In the genomic region with DNA sequence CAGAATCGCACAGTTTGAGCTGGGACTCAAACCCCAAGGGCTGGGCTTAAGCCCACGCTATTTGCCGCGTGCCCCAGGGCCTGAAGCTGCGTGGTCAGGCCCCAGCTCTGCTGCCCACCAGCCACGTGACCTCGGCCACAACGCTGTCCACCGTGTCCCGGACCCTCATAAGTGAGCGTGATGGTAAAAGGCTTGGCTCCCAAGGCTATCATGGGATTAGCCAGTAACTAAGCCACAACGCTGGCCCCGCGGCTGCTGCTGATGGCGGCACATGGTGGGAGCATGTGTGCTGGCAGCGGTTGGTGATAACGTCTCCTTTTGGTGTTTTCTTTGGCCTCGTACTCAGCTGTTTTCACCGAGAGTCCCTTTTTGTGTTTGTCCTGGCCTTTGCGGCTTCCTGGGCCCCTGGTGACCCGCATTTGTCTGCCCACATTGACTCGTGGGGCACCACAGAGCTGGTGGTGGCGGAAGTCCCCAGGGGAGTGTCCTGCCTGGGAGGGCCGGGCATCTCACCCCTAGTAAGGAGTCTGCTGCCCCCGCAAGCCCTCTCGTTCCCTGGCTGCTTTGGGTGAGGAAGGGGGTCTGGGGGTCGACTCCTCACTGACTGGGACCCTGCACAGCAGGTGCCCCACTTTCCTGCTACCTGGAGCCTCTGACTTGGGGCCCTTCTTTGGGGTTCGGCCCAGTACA, we compare ENCODE assay signal across 2 cellular contexts.
TF ChIP-seq lines count a peak whose summit lies in the region.

No MANE protein-coding gene starts in this region.

TF ChIP-seq in IMR-90, 13 proteins besides CTCF, POLR2A, EP300 and RAD21:
- TF ChIP-seq CEBPB (IDR thresholded peaks at IDR 0.05; ENCODE audit: low read depth, low read length) = no peak
- TF ChIP-seq MXI1 (IDR thresholded peaks at IDR 0.05; ENCODE audit: borderline replicate concordance, low read depth, low read length) = no peak
- no peak for TF ChIP-seq CHD1 (IDR thresholded peaks at IDR 0.05; ENCODE audit: low read depth, low read length)
- no peak for TF ChIP-seq USF2 (IDR thresholded peaks at IDR 0.05; ENCODE audit: low read depth, low read length)

TF ChIP-seq in K562, 482 proteins besides CTCF, POLR2A, EP300 and RAD21:
- TF ChIP-seq BRD4 (IDR thresholded peaks at IDR 0.05) (no peak), ZKSCAN3 (CRISPR knock-in tag; IDR thresholded peaks at IDR 0.05) (no peak), E2F6 (IDR thresholded peaks at IDR 0.05; ENCODE audit: borderline replicate concordance in 1 of 2, extremely low read depth in 1 of 2, insufficient read depth in 1 of 2, insufficient read length in 1 of 2, low read depth in 1 of 2, low read length in 1 of 2, poor library complexity in 1 of 2, severe bottlenecking in 1 of 2) (peak in 1 of 2 experiments; percentile 12), COPS2 (conservative IDR thresholded peaks at IDR 0.05) (no peak), JUND (IDR thresholded peaks at IDR 0.05; ENCODE audit: borderline replicate concordance, low read depth, low read length) (no peak), JUND (tag; IDR thresholded peaks at IDR 0.05; ENCODE audit: borderline replicate concordance, low read depth, low read length) (no peak), ZNF592 (IDR thresholded peaks at IDR 0.05) (no peak)
- TF ChIP-seq, protein P1, sequence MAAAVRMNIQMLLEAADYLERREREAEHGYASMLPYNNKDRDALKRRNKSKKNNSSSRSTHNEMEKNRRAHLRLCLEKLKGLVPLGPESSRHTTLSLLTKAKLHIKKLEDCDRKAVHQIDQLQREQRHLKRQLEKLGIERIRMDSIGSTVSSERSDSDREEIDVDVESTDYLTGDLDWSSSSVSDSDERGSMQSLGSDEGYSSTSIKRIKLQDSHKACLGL (CRISPR knock-in tag; IDR thresholded peaks at IDR 0.05; ENCODE audit: borderline replicate concordance, poor library complexity, severe bottlenecking) = no peak
- TF ChIP-seq, protein P2, sequence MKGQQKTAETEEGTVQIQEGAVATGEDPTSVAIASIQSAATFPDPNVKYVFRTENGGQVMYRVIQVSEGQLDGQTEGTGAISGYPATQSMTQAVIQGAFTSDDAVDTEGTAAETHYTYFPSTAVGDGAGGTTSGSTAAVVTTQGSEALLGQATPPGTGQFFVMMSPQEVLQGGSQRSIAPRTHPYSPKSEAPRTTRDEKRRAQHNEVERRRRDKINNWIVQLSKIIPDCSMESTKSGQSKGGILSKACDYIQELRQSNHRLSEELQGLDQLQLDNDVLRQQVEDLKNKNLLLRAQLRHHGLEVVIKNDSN (CRISPR knock-in tag; IDR thresholded peaks at IDR 0.05) = peak; percentile 47; the same call in 1 of the 2 replicates
TF ChIP-seq in K562: peak in this region for 2.
